Comparison of ENCODE assay signal across 16 cellular contexts in the genomic region with DNA sequence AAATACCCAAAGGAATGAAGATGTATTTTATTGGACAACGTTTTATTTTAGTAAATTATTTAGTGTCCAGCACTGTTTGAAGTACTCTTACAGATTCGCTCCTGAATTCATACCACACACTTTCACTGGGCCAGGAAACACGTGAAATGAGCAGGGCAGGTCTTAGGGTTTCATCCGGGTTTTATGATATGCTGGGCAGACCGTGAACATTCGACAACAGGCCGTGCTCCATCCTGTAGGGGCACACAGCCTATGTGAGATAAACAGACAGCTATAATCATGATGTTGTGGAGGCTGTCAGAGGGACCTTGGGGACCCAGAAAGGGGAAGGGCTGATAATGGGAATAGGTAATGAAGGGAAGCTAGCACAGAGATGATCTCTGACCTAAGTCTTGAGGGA.
"Had no signal": no experiment of that assay in that cellular context is flagged by ENCODE, and none has a peak within 500 bp of the region (broad histone marks: within the 10 kb centered on the region; RNA-seq: fewer than 3 reads in every experiment).

No MANE protein-coding gene starts in this region.

- H3K9me3 ChIP-seq: esophagus muscularis mucosa, lower lobe of right lung, tibial nerve, vagina had no signal

- H3K27me3 ChIP-seq: esophagus muscularis mucosa, tibial nerve, vagina had no signal

- H3K4me3 Mint-ChIP-seq: activated CD4-positive, alpha-beta memory T cell treated with anti-CD3 and anti-CD28 coated beads, Interleukin-2, amount 10 ng/mL, durations not matched to agents 7 days and 5 days; activated T-cell treated with anti-CD3 and anti-CD28 coated beads, Interleukin-2, amount 50 U/mL, for 24 hours had no signal

- H3K27me3 Mint-ChIP-seq: activated CD4-positive, alpha-beta memory T cell treated with anti-CD3 and anti-CD28 coated beads, Interleukin-2, amount 10 ng/mL, durations not matched to agents 7 days and 5 days; activated T-cell treated with anti-CD3 and anti-CD28 coated beads, Interleukin-2, amount 50 U/mL, for 24 hours had no signal

- H3K27ac ChIP-seq: esophagus muscularis mucosa, lower lobe of right lung, WERI-Rb-1 had no signal

- H3K4me1 ChIP-seq: tibial nerve, vagina had no signal

- DNase-seq: activated CD4-positive, alpha-beta memory T cell treated with anti-CD3 and anti-CD28 coated beads, Interleukin-2, amount 10 ng/mL, durations not matched to agents 7 days and 5 days; activated CD4-positive, alpha-beta T cell treated with anti-CD3 and anti-CD28 coated beads for 4 hours; activated effector memory CD4-positive, alpha-beta T cell treated with Interleukin-2 at 50 U/mL for 16 hours; activated naive CD4-positive, alpha-beta T cell treated with anti-CD3 and anti-CD28 coated beads, Interleukin-2, amount 50 U/mL, for 16 hours; activated T-cell treated with anti-CD3 and anti-CD28 coated beads, Interleukin-2, amount 50 U/mL, for 24 hours; midbrain; retina; small intestine; stimulated activated CD4-positive, alpha-beta T cell treated with anti-CD3 and anti-CD28 coated beads, Interleukin-4, amount 100 ng/mL, for 4 hours; stimulated activated CD8-positive, alpha-beta memory T cell treated with anti-CD3 and anti-CD28 coated beads, Interleukin-4, amount 100 ng/mL, for 48 hours; stimulated activated naive CD4-positive, alpha-beta T cell treated with Interleukin-2 at 50 U/mL for 16 hours; WERI-Rb-1 had no signal

- H3K9me3 Mint-ChIP-seq: activated CD4-positive, alpha-beta memory T cell treated with anti-CD3 and anti-CD28 coated beads, Interleukin-2, amount 10 ng/mL, durations not matched to agents 7 days and 5 days; activated T-cell treated with anti-CD3 and anti-CD28 coated beads, Interleukin-2, amount 50 U/mL, for 24 hours had no signal

- H3K4me1 Mint-ChIP-seq: activated CD4-positive, alpha-beta memory T cell treated with anti-CD3 and anti-CD28 coated beads, Interleukin-2, amount 10 ng/mL, durations not matched to agents 7 days and 5 days had no signal

- H3K36me3 ChIP-seq: WERI-Rb-1 had no signal

- H3K27ac Mint-ChIP-seq: activated CD4-positive, alpha-beta memory T cell treated with anti-CD3 and anti-CD28 coated beads, Interleukin-2, amount 10 ng/mL, durations not matched to agents 7 days and 5 days; activated T-cell treated with anti-CD3 and anti-CD28 coated beads, Interleukin-2, amount 50 U/mL, for 24 hours had no signal

- H3K4me3 ChIP-seq: esophagus muscularis mucosa, lower lobe of right lung, tibial nerve, vagina had no signal
